8 cellular contexts compared by ENCODE assay signal in the genomic region with DNA sequence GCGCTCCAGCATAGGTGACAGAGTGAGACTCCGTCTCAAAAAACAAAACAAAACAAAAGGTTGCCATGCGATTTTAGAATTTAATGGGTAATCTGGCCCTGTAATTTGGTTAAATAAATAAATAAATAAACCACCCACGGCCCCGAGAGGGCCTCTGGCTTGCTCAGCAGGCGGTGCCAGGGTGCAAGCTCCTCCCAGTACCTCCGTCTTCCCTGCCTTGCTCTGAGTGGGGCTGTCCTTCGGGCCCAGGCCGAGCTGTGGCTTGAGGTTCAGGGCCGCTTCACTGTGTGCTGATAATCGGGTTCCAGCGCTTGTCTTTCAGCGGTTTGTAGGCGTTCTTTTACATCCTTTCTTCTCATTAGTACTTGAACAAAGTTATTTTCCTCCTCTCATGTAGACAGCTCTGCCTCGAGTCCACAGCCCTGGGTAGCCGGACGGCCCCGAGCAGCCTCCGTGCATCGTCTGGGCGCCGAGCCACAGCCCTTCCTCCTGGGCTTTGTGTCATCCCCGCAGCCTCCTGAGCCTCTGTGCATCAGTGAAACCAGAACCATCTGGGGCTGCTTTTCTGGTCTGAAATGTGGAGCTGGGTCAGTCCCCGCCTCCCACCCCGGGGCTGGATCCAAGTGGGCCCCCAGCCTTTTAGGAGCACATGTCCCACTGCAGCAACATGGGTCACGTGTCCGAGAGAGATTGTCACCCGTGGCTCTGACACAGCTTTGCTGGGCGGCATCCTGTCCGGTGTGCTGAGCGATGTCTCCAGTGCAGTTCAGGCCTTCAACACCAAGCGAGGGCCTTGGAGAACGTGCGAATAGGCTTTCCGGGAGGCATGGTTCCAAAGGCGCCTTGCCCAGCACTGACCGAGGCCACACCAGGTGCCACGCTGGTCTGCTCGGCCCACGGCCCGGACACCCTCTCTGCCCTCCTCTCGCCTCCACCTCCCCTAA.
DNase-seq lines count a peak whose midpoint lies in the region; ATAC-seq and TF ChIP-seq lines count a peak whose summit lies in the region.

No MANE protein-coding gene starts in this region.

- peaks cover 0 to 20% (median 4%) of the 10 kb centered on the region in 6 donors for H3K36me3 ChIP-seq in spleen

- no peak overlapping the region for H3K4me3 ChIP-seq in spleen

- H3K27me3 Mint-ChIP-seq in activated CD4-positive, alpha-beta memory T cell treated with anti-CD3 and anti-CD28 coated beads for 36 hours = no peaks in the 10 kb centered on the region

- ATAC-seq in Right ventricle myocardium superior (ENCODE audit: poor library complexity) (peak; percentile 71), HG02763 (IDR thresholded peaks at IDR 0.05; ENCODE audit: unreplicated experiment) (no peak)

- peak overlapping the region; percentile 74 for H3K4me3 Mint-ChIP-seq in activated CD4-positive, alpha-beta memory T cell treated with anti-CD3 and anti-CD28 coated beads for 36 hours

- peaks cover 34% of the 10 kb centered on the region for H3K4me1 Mint-ChIP-seq in activated CD4-positive, alpha-beta memory T cell treated with anti-CD3 and anti-CD28 coated beads for 36 hours (ENCODE audit: low read depth)

- CTCF ChIA-PET in activated CD4-positive, alpha-beta memory T cell treated with anti-CD3 and anti-CD28 coated beads for 36 hours (lab: Charles Lee) = interaction anchor here (0.8 to 2.5 kb wide), 4 partner anchors 22 to 65 kb away, joined by 3 to 9 read pairs (median 8); no protein-coding TSS in a partner anchor

- no peaks in the 10 kb centered on the region for H3K9me3 Mint-ChIP-seq in activated CD4-positive, alpha-beta memory T cell treated with anti-CD3 and anti-CD28 coated beads for 36 hours

- 91 to 95% (median 93%) methylated on average over 33 to 42 of the region's 42 CpGs for WGBS in spleen, 5 donors

- H3K27ac ChIP-seq in spleen = peak overlapping the region in 5 of 8 donors; percentile 84 to 89 (median 87)

- peak overlapping the region; percentile 49 for H3K27ac Mint-ChIP-seq in activated CD4-positive, alpha-beta memory T cell treated with anti-CD3 and anti-CD28 coated beads for 36 hours

- no peak for TF ChIP-seq CTCF in spleen (IDR thresholded peaks at IDR 0.05 in 8 of 11, conservative IDR thresholded peaks at IDR 0.05 in 3 of 11)

- no peaks in the 10 kb centered on the region for H3K27me3 ChIP-seq in spleen (replicated peaks in 1 of 7)

- TF ChIP-seq POLR2A in spleen (IDR thresholded peaks at IDR 0.05) = no peak

- POLR2A ChIA-PET in activated CD4-positive, alpha-beta memory T cell treated with anti-CD3 and anti-CD28 coated beads for 36 hours (lab: Charles Lee) = interaction anchor here (1.9 to 2.9 kb wide), 3 partner anchors 23 to 58 kb away, joined by 14 to 25 read pairs (median 16); no protein-coding TSS in a partner anchor

- intact Hi-C loops in activated CD4-positive, alpha-beta memory T cell treated with anti-CD3 and anti-CD28 coated beads for 36 hours (cut with micrococcal nuclease) = loop anchor here (1.0 to 2.0 kb wide), 4 partner anchors 21 to 57 kb away; no protein-coding TSS in a partner anchor
- intact Hi-C loops in Right ventricle myocardium superior (cut with DNase I) (no loop called here), spleen (cut with DNase I; ENCODE audit: low total_unique reads) (no loop called here)

- H3K4me1 ChIP-seq in spleen = peaks cover 8 to 34% (median 20%) of the 10 kb centered on the region in 6 donors

- H3K36me3 Mint-ChIP-seq in activated CD4-positive, alpha-beta memory T cell treated with anti-CD3 and anti-CD28 coated beads for 36 hours = peaks cover 12% of the 10 kb centered on the region

- peak; percentile 70 for DNase-seq in GM04503 (ENCODE audit: low read depth)
- no peak for DNase-seq in activated CD4-positive, alpha-beta memory T cell treated with anti-CD3 and anti-CD28 coated beads for 36 hours
- DNase-seq in Right ventricle myocardium superior = peak; percentile 82
- DNase-seq in spleen = peak; percentile 60
- no peak for DNase-seq in NCI-H146 treated with DMSO at 0.1 percent for 48 hours (lab: John Stamatoyannopoulos, UW; ENCODE audit: unreplicated experiment)
- DNase-seq in NCI-H2081 (lab: John Stamatoyannopoulos, UW) = no peak
- no peak for DNase-seq in GM19238 (ENCODE audit: insufficient read length, low spot score)

- no peaks in the 10 kb centered on the region for H3K9me3 ChIP-seq in spleen

Comparison
In these comparisons a context has a peak if more than half of its experiments do, and no peak if none do; other contexts are left out.
1. DNase-seq: peak in GM04503 (single experiment), Right ventricle myocardium superior (single experiment) and spleen (single experiment); none in activated CD4-positive, alpha-beta memory T cell treated with anti-CD3 and anti-CD28 coated beads for 36 hours (single experiment), NCI-H146 treated with DMSO at 0.1 percent for 48 hours (single experiment), NCI-H2081 (0 of 2) and GM19238 (single experiment).